In the genomic region with DNA sequence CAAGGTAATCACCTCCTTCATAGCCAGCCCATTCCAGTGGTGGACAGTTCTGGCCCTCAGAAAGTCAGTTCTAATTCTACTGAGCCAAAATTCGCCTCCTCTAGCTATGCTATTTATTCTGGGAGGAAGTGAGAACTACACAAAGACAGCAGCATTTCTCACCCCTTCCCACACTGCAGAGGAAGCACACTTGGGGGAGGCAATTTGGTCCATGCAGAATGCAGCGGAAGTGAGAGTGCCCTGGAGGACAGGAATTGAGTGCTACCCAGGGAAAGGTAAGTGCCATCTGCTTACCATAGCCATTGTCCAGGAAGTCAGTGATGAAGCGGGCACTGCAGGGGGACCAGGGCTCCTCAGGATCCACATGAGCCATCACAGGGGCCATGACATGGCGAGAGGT, we compare ENCODE assay signal across 10 cellular contexts. TPM values are rescaled to one million over a fixed set of nuclear protein-coding genes. Genes with fewer than 3 reads are reported as not detected.
A peak's percentile ranks its signal among the peaks of the same experiment; 100 is the strongest.
DNase-seq lines count a peak whose midpoint lies in the region; ATAC-seq and TF ChIP-seq lines count a peak whose summit lies in the region.
"Had no signal": no experiment of that assay in that cellular context is flagged by ENCODE, and none has a peak within 500 bp of the region (broad histone marks: within the 10 kb centered on the region; RNA-seq: fewer than 3 reads in every experiment).

No MANE protein-coding gene starts in this region.

- DNase-seq in left ventricle myocardium inferior (no peak), left ventricle myocardium superior (no peak), upper lobe of right lung (no peak), NCI-H1930 (lab: John Stamatoyannopoulos, UW) (no peak), NCI-H2029 treated with DMSO at 0.1 percent for 48 hours (lab: John Stamatoyannopoulos, UW) (no peak)
- DNase-seq in effector memory CD8-positive, alpha-beta T cell = no peak
- DNase-seq: NCI-H226 had no signal

- H3K27ac ChIP-seq in left ventricle myocardium inferior (replicated peaks) = no peak overlapping the region
- no peak overlapping the region for H3K27ac ChIP-seq in upper lobe of right lung

- peak overlapping the region; percentile 54 for H2AFZ ChIP-seq in Loucy (ENCODE audit: low read length)
- H2AFZ ChIP-seq: parathyroid adenoma had no signal

- peak overlapping the region; percentile 71 to 78 for H3K27ac Mint-ChIP-seq in effector memory CD8-positive, alpha-beta T cell

- no peaks in the 10 kb centered on the region for H3K9me3 ChIP-seq in left ventricle myocardium inferior (replicated peaks)
- no peaks in the 10 kb centered on the region for H3K9me3 ChIP-seq in Loucy (ENCODE audit: insufficient read depth, low read depth, low read length)
- no peaks in the 10 kb centered on the region for H3K9me3 ChIP-seq in upper lobe of right lung

- intact Hi-C loops in left ventricle myocardium inferior (cut with micrococcal nuclease) = no loop called here
- intact Hi-C loops in left ventricle myocardium superior (cut with micrococcal nuclease) = no loop called here
- intact Hi-C loops in upper lobe of right lung (cut with DNase I) = no loop called here

- no peaks in the 10 kb centered on the region for H4K20me1 ChIP-seq in Loucy (ENCODE audit: insufficient read depth, low read length, poor library complexity, severe bottlenecking)

- H3K79me2 ChIP-seq in Loucy (ENCODE audit: insufficient read depth, low read length) = no peaks in the 10 kb centered on the region
- H3K79me2 ChIP-seq: parathyroid adenoma had no signal

- H3K27me3 ChIP-seq in left ventricle myocardium inferior (ENCODE audit: low read depth) (no peaks in the 10 kb centered on the region), Loucy (ENCODE audit: insufficient read depth, low read length, poor library complexity, severe bottlenecking) (no peaks in the 10 kb centered on the region), upper lobe of right lung (no peaks in the 10 kb centered on the region)

- H3K4me3 ChIP-seq in left ventricle myocardium inferior (peak overlapping the region; percentile 67), Loucy (ENCODE audit: low read length, poor library complexity, severe bottlenecking) (no peak overlapping the region), upper lobe of right lung (no peak overlapping the region)

- H3K36me3 ChIP-seq in left ventricle myocardium inferior (peaks cover 29% of the 10 kb centered on the region), Loucy (ENCODE audit: insufficient read depth, low read length) (no peaks in the 10 kb centered on the region), upper lobe of right lung (no peaks in the 10 kb centered on the region)

- H3K9ac ChIP-seq in Loucy (ENCODE audit: low read depth, low read length, poor library complexity, severe bottlenecking) = no peak overlapping the region
- H3K9ac ChIP-seq: parathyroid adenoma had no signal

- H3K4me1 ChIP-seq in left ventricle myocardium inferior = peaks cover 83% of the 10 kb centered on the region
- peaks cover under 1% of the 10 kb centered on the region for H3K4me1 ChIP-seq in Loucy (ENCODE audit: insufficient read depth, low read length, poor library complexity, severe bottlenecking)
- H3K4me1 ChIP-seq in upper lobe of right lung = peaks cover 39% of the 10 kb centered on the region
- H3K4me1 ChIP-seq: parathyroid adenoma had no signal

- peaks cover 4% of the 10 kb centered on the region for H3K36me3 Mint-ChIP-seq in effector memory CD8-positive, alpha-beta T cell (ENCODE audit: insufficient read depth)

- H3K27me3 Mint-ChIP-seq in effector memory CD8-positive, alpha-beta T cell = no peaks in the 10 kb centered on the region

- peak overlapping the region; percentile 49 to 50 for H3K4me3 Mint-ChIP-seq in effector memory CD8-positive, alpha-beta T cell

- TF ChIP-seq CTCF in left ventricle myocardium inferior (IDR thresholded peaks at IDR 0.05; ENCODE audit: borderline replicate concordance) (no peak), Loucy (conservative IDR thresholded peaks at IDR 0.05; ENCODE audit: low read length) (no peak), upper lobe of right lung (IDR thresholded peaks at IDR 0.05) (no peak)

- no peaks in the 10 kb centered on the region for H3K9me2 ChIP-seq in Loucy (replicated peaks; ENCODE audit: low read depth, low read length)

- ATAC-seq in left ventricle myocardium superior (no peak), upper lobe of right lung (peak; percentile 17), GM18502 (IDR thresholded peaks at IDR 0.05; ENCODE audit: poor library complexity, unreplicated experiment) (no peak)
- ATAC-seq in effector memory CD8-positive, alpha-beta T cell (replicated peaks) = peak; percentile 48

- H3F3A ChIP-seq in Loucy (ENCODE audit: low read depth) = no peaks in the 10 kb centered on the region

- no peak overlapping the region for H3K4me2 ChIP-seq in Loucy (ENCODE audit: low read depth, low read length, poor library complexity, severe bottlenecking)

- peaks cover 29 to 44% of the 10 kb centered on the region in 2 donors for H3K4me1 Mint-ChIP-seq in effector memory CD8-positive, alpha-beta T cell (ENCODE audit: low read depth in 2 of 2)

- H3K9me3 Mint-ChIP-seq in effector memory CD8-positive, alpha-beta T cell = no peaks in the 10 kb centered on the region

RNA-seq across cellular contexts. Expression of gene ADAMTS4, which starts 3.7 kb away (rescaled TPM):
- total RNA-seq in left ventricle myocardium inferior = 14.1 TPM
- 7.2 TPM for total RNA-seq in left ventricle myocardium superior
- total RNA-seq in upper lobe of right lung = 7.8 TPM

RNA-seq across cellular contexts. Expression of gene NDUFS2, which starts 7.0 kb away (rescaled TPM):
- total RNA-seq in left ventricle myocardium inferior = 302 TPM
- 335 TPM for total RNA-seq in left ventricle myocardium superior
- 66.9 TPM for total RNA-seq in upper lobe of right lung

RNA-seq across cellular contexts. Expression of gene B4GALT3, which starts 17.9 kb away (rescaled TPM):
- total RNA-seq in left ventricle myocardium inferior = 23.2 TPM
- total RNA-seq in left ventricle myocardium superior = 23.6 TPM
- 35.7 TPM for total RNA-seq in upper lobe of right lung

RNA-seq across cellular contexts. Expression of gene FCER1G, which starts 19.9 kb away (rescaled TPM):
- total RNA-seq in left ventricle myocardium inferior (22.0 TPM), left ventricle myocardium superior (24.8 TPM), upper lobe of right lung (158 TPM)

RNA-seq across cellular contexts. Expression of gene APOA2, which starts 28.3 kb away (rescaled TPM):
- not detected for total RNA-seq in left ventricle myocardium inferior
- not detected for total RNA-seq in left ventricle myocardium superior
- not detected for total RNA-seq in upper lobe of right lung

Comparison
In these comparisons a context has a peak if more than half of its experiments do, and no peak if none do; other contexts are left out.
1. ATAC-seq: peak in effector memory CD8-positive, alpha-beta T cell (single experiment) and upper lobe of right lung (single experiment); none in left ventricle myocardium superior (single experiment) and GM18502 (single experiment).